1 cellular context compared by ENCODE assay signal in the genomic region with DNA sequence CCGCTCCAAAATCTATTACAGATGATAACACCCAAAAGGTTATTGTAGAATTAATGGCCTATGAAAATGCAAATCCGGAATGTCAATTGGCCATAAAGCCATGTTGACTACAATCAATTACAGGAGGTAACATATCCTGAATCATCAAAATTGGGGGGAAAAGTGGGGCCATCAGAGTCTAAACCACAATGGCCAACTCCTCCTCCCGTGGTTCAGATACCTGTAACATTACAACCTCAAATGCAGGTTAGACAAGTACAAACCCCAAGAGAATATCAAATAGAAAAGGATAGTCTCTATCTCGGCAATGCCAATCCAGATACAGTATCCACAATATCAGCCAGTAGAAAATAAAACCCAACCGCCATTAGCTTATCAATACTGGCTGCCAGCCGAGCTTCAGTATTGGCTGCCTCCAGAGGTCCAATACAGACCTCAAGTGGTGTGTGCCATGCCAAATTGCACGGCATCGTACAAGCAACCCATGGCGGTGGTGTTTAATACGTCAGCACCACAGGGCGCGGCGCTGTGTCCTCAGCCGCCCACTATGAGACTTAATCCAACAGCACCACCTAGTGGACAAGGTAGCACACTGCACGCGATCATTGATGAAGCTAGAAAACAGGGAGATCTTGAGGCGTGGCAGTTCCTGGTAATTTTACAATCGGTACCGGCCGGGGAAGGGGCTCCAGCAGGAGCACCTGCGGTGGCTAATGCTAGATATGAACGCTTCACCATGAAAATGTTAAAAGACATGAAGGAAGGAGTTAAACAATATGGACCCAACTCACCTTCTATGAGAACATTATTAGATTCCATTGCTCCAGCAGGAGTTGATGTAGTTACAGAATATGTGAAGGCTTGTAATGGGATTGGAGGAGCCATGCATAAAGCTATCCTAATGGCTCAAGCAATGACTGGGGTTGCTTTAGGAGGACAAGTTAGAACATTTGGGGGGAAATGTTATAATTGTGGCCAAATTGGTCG.
A peak's percentile ranks its signal among the peaks of the same experiment; 100 is the strongest.
TF ChIP-seq lines count a peak whose summit lies in the region.

No MANE protein-coding gene starts in this region.

TF ChIP-seq in K562, 482 proteins besides CTCF, POLR2A, EP300 and RAD21 (continued from another document and continues in another):
- TF ChIP-seq CTBP1 (IDR thresholded peaks at IDR 0.05; ENCODE audit: borderline replicate concordance): peak; percentile 71; the same call in 1 of the 2 replicates
- TF ChIP-seq TRIM28 (IDR thresholded peaks at IDR 0.05): 0 out of 2 replicates have a peak, but pooled peaks have one; percentile 32
- no peak for TF ChIP-seq POLR3G (IDR thresholded peaks at IDR 0.05; ENCODE audit: extremely low read depth, insufficient read length, insufficient replicate concordance)
- TF ChIP-seq CBX1 (IDR thresholded peaks at IDR 0.05; ENCODE audit: low read depth): no peak
- TF ChIP-seq ZNF232 (CRISPR knock-in tag; IDR thresholded peaks at IDR 0.05): no peak
- no peak for TF ChIP-seq JUN (IDR thresholded peaks at IDR 0.05; ENCODE audit: borderline replicate concordance, low read depth, low read length)
- no peak for TF ChIP-seq JUN (CRISPR knock-in tag; IDR thresholded peaks at IDR 0.05; ENCODE audit: borderline replicate concordance)
- no peak for TF ChIP-seq NR3C1 (CRISPR knock-in tag; IDR thresholded peaks at IDR 0.05)
- TF ChIP-seq KAT8 (IDR thresholded peaks at IDR 0.05; ENCODE audit: low read depth): no peak
- no peak for TF ChIP-seq HDAC8 (tag; IDR thresholded peaks at IDR 0.05)
- TF ChIP-seq, protein P1, sequence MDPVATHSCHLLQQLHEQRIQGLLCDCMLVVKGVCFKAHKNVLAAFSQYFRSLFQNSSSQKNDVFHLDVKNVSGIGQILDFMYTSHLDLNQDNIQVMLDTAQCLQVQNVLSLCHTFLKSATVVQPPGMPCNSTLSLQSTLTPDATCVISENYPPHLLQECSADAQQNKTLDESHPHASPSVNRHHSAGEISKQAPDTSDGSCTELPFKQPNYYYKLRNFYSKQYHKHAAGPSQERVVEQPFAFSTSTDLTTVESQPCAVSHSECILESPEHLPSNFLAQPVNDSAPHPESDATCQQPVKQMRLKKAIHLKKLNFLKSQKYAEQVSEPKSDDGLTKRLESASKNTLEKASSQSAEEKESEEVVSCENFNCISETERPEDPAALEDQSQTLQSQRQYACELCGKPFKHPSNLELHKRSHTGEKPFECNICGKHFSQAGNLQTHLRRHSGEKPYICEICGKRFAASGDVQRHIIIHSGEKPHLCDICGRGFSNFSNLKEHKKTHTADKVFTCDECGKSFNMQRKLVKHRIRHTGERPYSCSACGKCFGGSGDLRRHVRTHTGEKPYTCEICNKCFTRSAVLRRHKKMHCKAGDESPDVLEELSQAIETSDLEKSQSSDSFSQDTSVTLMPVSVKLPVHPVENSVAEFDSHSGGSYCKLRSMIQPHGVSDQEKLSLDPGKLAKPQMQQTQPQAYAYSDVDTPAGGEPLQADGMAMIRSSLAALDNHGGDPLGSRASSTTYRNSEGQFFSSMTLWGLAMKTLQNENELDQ (CRISPR knock-in tag; IDR thresholded peaks at IDR 0.05; ENCODE audit: borderline replicate concordance): no peak
- TF ChIP-seq ZNF41 (CRISPR knock-in tag; conservative IDR thresholded peaks at IDR 0.05): no peak
- peak; percentile 20; the same call in 1 of the 2 replicates for TF ChIP-seq BCOR (IDR thresholded peaks at IDR 0.05)
- TF ChIP-seq ZNF239 (CRISPR knock-in tag; IDR thresholded peaks at IDR 0.05): no peak
- peak; percentile 73; the same call in 1 of the 2 replicates for TF ChIP-seq SMARCA4 (IDR thresholded peaks at IDR 0.05)
- no peak for TF ChIP-seq ZNF583 (CRISPR knock-in tag; IDR thresholded peaks at IDR 0.05)
- TF ChIP-seq POLR2AphosphoS5 (IDR thresholded peaks at IDR 0.05; ENCODE audit: control insufficient read depth, insufficient read depth, low read depth, low read length): no peak
- no peak for TF ChIP-seq ARHGAP35 (IDR thresholded peaks at IDR 0.05; ENCODE audit: partially characterized antibody)
- TF ChIP-seq, protein P2, sequence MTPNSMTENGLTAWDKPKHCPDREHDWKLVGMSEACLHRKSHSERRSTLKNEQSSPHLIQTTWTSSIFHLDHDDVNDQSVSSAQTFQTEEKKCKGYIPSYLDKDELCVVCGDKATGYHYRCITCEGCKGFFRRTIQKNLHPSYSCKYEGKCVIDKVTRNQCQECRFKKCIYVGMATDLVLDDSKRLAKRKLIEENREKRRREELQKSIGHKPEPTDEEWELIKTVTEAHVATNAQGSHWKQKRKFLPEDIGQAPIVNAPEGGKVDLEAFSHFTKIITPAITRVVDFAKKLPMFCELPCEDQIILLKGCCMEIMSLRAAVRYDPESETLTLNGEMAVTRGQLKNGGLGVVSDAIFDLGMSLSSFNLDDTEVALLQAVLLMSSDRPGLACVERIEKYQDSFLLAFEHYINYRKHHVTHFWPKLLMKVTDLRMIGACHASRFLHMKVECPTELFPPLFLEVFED (CRISPR knock-in tag; conservative IDR thresholded peaks at IDR 0.05): no peak
- no peak for TF ChIP-seq STAT5B (CRISPR knock-in tag; IDR thresholded peaks at IDR 0.05)
- TF ChIP-seq ZKSCAN1 (IDR thresholded peaks at IDR 0.05; ENCODE audit: low read depth, low read length): no peak
- TF ChIP-seq NFRKB (IDR thresholded peaks at IDR 0.05; ENCODE audit: low read depth): no peak
- TF ChIP-seq, protein P3, sequence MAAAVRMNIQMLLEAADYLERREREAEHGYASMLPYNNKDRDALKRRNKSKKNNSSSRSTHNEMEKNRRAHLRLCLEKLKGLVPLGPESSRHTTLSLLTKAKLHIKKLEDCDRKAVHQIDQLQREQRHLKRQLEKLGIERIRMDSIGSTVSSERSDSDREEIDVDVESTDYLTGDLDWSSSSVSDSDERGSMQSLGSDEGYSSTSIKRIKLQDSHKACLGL (CRISPR knock-in tag; IDR thresholded peaks at IDR 0.05; ENCODE audit: borderline replicate concordance, poor library complexity, severe bottlenecking): no peak
- no peak for TF ChIP-seq PHF8 (IDR thresholded peaks at IDR 0.05; ENCODE audit: borderline replicate concordance, low read length)
- TF ChIP-seq, protein P4, sequence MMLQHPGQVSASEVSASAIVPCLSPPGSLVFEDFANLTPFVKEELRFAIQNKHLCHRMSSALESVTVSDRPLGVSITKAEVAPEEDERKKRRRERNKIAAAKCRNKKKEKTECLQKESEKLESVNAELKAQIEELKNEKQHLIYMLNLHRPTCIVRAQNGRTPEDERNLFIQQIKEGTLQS (IDR thresholded peaks at IDR 0.05): no peak
- TF ChIP-seq, protein P4 (CRISPR knock-in tag; conservative IDR thresholded peaks at IDR 0.05): no peak
- no peak for TF ChIP-seq ZNF764 (CRISPR knock-in tag; IDR thresholded peaks at IDR 0.05; ENCODE audit: low read depth)
- TF ChIP-seq PHB2 (IDR thresholded peaks at IDR 0.05; ENCODE audit: low read depth): no peak
- TF ChIP-seq, protein P5, sequence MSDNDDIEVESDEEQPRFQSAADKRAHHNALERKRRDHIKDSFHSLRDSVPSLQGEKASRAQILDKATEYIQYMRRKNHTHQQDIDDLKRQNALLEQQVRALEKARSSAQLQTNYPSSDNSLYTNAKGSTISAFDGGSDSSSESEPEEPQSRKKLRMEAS (CRISPR knock-in tag; IDR thresholded peaks at IDR 0.05): peak; percentile 58
- TF ChIP-seq MEIS2 (IDR thresholded peaks at IDR 0.05; ENCODE audit: partially characterized antibody): peak; percentile 15
- peak; percentile 90 for TF ChIP-seq L3MBTL2 (IDR thresholded peaks at IDR 0.05)
- TF ChIP-seq, protein P6, sequence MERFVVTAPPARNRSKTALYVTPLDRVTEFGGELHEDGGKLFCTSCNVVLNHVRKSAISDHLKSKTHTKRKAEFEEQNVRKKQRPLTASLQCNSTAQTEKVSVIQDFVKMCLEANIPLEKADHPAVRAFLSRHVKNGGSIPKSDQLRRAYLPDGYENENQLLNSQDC (CRISPR knock-in tag; IDR thresholded peaks at IDR 0.05): no peak
- TF ChIP-seq, protein P7, sequence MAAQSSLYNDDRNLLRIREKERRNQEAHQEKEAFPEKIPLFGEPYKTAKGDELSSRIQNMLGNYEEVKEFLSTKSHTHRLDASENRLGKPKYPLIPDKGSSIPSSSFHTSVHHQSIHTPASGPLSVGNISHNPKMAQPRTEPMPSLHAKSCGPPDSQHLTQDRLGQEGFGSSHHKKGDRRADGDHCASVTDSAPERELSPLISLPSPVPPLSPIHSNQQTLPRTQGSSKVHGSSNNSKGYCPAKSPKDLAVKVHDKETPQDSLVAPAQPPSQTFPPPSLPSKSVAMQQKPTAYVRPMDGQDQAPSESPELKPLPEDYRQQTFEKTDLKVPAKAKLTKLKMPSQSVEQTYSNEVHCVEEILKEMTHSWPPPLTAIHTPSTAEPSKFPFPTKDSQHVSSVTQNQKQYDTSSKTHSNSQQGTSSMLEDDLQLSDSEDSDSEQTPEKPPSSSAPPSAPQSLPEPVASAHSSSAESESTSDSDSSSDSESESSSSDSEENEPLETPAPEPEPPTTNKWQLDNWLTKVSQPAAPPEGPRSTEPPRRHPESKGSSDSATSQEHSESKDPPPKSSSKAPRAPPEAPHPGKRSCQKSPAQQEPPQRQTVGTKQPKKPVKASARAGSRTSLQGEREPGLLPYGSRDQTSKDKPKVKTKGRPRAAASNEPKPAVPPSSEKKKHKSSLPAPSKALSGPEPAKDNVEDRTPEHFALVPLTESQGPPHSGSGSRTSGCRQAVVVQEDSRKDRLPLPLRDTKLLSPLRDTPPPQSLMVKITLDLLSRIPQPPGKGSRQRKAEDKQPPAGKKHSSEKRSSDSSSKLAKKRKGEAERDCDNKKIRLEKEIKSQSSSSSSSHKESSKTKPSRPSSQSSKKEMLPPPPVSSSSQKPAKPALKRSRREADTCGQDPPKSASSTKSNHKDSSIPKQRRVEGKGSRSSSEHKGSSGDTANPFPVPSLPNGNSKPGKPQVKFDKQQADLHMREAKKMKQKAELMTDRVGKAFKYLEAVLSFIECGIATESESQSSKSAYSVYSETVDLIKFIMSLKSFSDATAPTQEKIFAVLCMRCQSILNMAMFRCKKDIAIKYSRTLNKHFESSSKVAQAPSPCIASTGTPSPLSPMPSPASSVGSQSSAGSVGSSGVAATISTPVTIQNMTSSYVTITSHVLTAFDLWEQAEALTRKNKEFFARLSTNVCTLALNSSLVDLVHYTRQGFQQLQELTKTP (IDR thresholded peaks at IDR 0.05; ENCODE audit: low read depth in 1 of 2, partially characterized antibody in 2 of 2): no peak
- TF ChIP-seq SMARCC2 (IDR thresholded peaks at IDR 0.05; ENCODE audit: low read depth): 0 out of 2 replicates have a peak, but pooled peaks have one; percentile 37
- TF ChIP-seq ZNF184 (CRISPR knock-in tag; IDR thresholded peaks at IDR 0.05): no peak
- no peak for TF ChIP-seq HMG20B (CRISPR knock-in tag; IDR thresholded peaks at IDR 0.05)
- TF ChIP-seq BRCA1 (IDR thresholded peaks at IDR 0.05): no peak
- no peak for TF ChIP-seq BRCA1 (CRISPR knock-in tag; IDR thresholded peaks at IDR 0.05)
- TF ChIP-seq ZNF830 (CRISPR knock-in tag; IDR thresholded peaks at IDR 0.05): no peak
- TF ChIP-seq TSC22D4 (tag; IDR thresholded peaks at IDR 0.05): no peak
- no peak for TF ChIP-seq GTF2F1 (IDR thresholded peaks at IDR 0.05; ENCODE audit: low read depth, low read length)
- TF ChIP-seq, protein P8, sequence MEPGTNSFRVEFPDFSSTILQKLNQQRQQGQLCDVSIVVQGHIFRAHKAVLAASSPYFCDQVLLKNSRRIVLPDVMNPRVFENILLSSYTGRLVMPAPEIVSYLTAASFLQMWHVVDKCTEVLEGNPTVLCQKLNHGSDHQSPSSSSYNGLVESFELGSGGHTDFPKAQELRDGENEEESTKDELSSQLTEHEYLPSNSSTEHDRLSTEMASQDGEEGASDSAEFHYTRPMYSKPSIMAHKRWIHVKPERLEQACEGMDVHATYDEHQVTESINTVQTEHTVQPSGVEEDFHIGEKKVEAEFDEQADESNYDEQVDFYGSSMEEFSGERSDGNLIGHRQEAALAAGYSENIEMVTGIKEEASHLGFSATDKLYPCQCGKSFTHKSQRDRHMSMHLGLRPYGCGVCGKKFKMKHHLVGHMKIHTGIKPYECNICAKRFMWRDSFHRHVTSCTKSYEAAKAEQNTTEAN (CRISPR knock-in tag; IDR thresholded peaks at IDR 0.05): no peak
- no peak for TF ChIP-seq MTA2 (IDR thresholded peaks at IDR 0.05; ENCODE audit: low read depth)
- TF ChIP-seq CREBBP (IDR thresholded peaks at IDR 0.05; ENCODE audit: low read depth, low read length): no peak
- TF ChIP-seq KLF13 (tag; IDR thresholded peaks at IDR 0.05; ENCODE audit: borderline replicate concordance, low read depth): peak; percentile 59; the same call in 1 of the 2 replicates
